Comparison of ENCODE assay signal across 14 cellular contexts in genomic region chrX:105973387-105973739, GRCh38.
"Had no signal": no experiment of that assay in that cellular context is flagged by ENCODE, and none has a peak within 500 bp of the region (broad histone marks: within the 10 kb centered on the region; RNA-seq: fewer than 3 reads in every experiment).

No MANE protein-coding gene starts in this region.

- H3K9me3 ChIP-seq: esophagus squamous epithelium, ovary, right atrium auricular region had no signal

- DNase-seq: cerebellar nuclear complex; effector memory CD8-positive, alpha-beta T cell; esophagus squamous epithelium; foreskin fibroblast; islet precursor cell; left ventricle myocardium superior; naive thymus-derived CD8-positive, alpha-beta T cell; ovary; stimulated activated CD4-positive, alpha-beta T cell treated with anti-CD3 and anti-CD28 coated beads, Interleukin-4, amount 100 ng/mL, for 1 hour; stimulated activated CD8-positive, alpha-beta memory T cell treated with anti-CD3 and anti-CD28 coated beads, Interleukin-4, amount 100 ng/mL, for 48 hours; tibial artery had no signal

- H3K4me3 ChIP-seq: esophagus squamous epithelium, ovary, right atrium auricular region, tibial artery had no signal

- H3K36me3 ChIP-seq: esophagus squamous epithelium, ovary, right atrium auricular region, tibial artery had no signal

- H3K27me3 ChIP-seq: esophagus squamous epithelium, ovary, right atrium auricular region, tibial artery had no signal

- ATAC-seq: effector memory CD8-positive, alpha-beta T cell; left ventricle myocardium superior; naive thymus-derived CD8-positive, alpha-beta T cell; stimulated activated effector memory CD8-positive, alpha-beta T cell treated with anti-CD3 and anti-CD28 coated beads, Interleukin-12 subunit alpha, Interleukin-12 subunit beta, amount 100 ng/mL, for 72 hours had no signal

- H3K4me1 ChIP-seq: esophagus squamous epithelium, right atrium auricular region, tibial artery had no signal

- H3K27ac ChIP-seq: epithelial cell of prostate, esophagus squamous epithelium, ovary, right atrium auricular region, tibial artery had no signal
